Comparison of ENCODE assay signal across 19 cellular contexts in the genomic region with DNA sequence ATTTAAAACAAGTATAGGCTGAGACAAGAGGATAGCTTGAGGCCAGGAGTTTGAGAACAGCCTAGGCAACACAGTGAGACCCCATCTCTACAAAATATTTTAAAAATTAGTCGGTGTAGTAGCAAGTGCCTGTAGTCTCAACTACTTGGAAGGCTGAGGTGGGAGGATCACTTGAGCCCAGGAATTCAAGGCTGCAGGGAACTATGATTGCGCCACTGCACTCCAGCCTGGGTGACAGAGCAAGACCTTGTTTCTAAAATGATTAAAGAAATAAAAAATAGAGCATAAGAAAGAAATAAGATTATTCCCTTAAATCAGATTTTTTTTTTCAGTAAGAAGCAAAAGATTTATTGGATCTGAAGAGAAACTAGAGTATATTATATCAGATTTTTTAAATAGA. TPM values are rescaled to one million over a fixed set of nuclear protein-coding genes. Genes with fewer than 3 reads are reported as not detected.
DNase-seq lines count a peak whose midpoint lies in the region; FAIRE-seq and TF ChIP-seq lines count a peak whose summit lies in the region.
"Had no signal": no experiment of that assay in that cellular context is flagged by ENCODE, and none has a peak within 500 bp of the region (broad histone marks: within the 10 kb centered on the region; RNA-seq: fewer than 3 reads in every experiment).

No MANE protein-coding gene starts in this region.

- FAIRE-seq in GM12891 (lab: Jason Lieb, UNC), result no peak
- FAIRE-seq: A204.1, D721Med, H54, HTR-8/SVneo had no signal

- H3K4me1 ChIP-seq in adrenal gland (replicated peaks in 1 of 2) (no peaks in the 10 kb centered on the region), skeletal muscle tissue (ENCODE audit: control insufficient read depth in 3 of 3, insufficient read depth in 3 of 3, low read length in 3 of 3) (peaks cover 0 to 21% (median 7%) of the 10 kb centered on the region in 3 donors)
- H3K4me1 ChIP-seq: BE2C had no signal

- peaks cover 2% of the 10 kb centered on the region for H3K27me3 Mint-ChIP-seq in nephron progenitor cell (ENCODE audit: low read depth, poor library complexity)
- H3K27me3 Mint-ChIP-seq: CD4-positive, CD25-positive, alpha-beta regulatory T cell had no signal

- 45 to 65% (median 59%) methylated on average over 2 of the region's 2 CpGs for WGBS in adrenal gland, 4 donors

- no peaks in the 10 kb centered on the region for H3K27me3 ChIP-seq in adrenal gland
- no peaks in the 10 kb centered on the region for H3K27me3 ChIP-seq in skeletal muscle tissue (ENCODE audit: control insufficient read depth in 3 of 3, insufficient read depth in 3 of 3, low read length in 3 of 3)
- H3K27me3 ChIP-seq: BE2C had no signal

- TF ChIP-seq POLR2A in adrenal gland (IDR thresholded peaks at IDR 0.05) (no peak), GM12891 (IDR thresholded peaks at IDR 0.05; ENCODE audit: low read depth, low read length) (no peak)

- peak overlapping the region; percentile 66 for H3K27ac Mint-ChIP-seq in nephron progenitor cell
- H3K27ac Mint-ChIP-seq: CD4-positive, CD25-positive, alpha-beta regulatory T cell; GM23338 had no signal

- TF ChIP-seq CTCF in adrenal gland (IDR thresholded peaks at IDR 0.05) (no peak), nephron progenitor cell (IDR thresholded peaks at IDR 0.05) (no peak)

- peaks cover 12% of the 10 kb centered on the region for H3K36me3 Mint-ChIP-seq in nephron progenitor cell (ENCODE audit: low read depth)
- H3K36me3 Mint-ChIP-seq: CD4-positive, CD25-positive, alpha-beta regulatory T cell had no signal

- no peak overlapping the region for H3K9ac ChIP-seq in skeletal muscle tissue (ENCODE audit: low read depth in 1 of 3, low read length in 3 of 3)

- no peaks in the 10 kb centered on the region for H3K36me3 ChIP-seq in adrenal gland (replicated peaks in 1 of 2)
- peaks cover 16 to 21% (median 20%) of the 10 kb centered on the region in 3 donors for H3K36me3 ChIP-seq in skeletal muscle tissue (ENCODE audit: control insufficient read depth in 3 of 3, insufficient read depth in 3 of 3, low read length in 3 of 3)

- peaks cover 20% of the 10 kb centered on the region for H3K4me1 Mint-ChIP-seq in nephron progenitor cell

- no peak overlapping the region for H3K4me3 Mint-ChIP-seq in nephron progenitor cell
- H3K4me3 Mint-ChIP-seq: CD4-positive, CD25-positive, alpha-beta regulatory T cell; GM23338 had no signal

- H3K4me3 ChIP-seq in adrenal gland (no peak overlapping the region), skeletal muscle tissue (ENCODE audit: low read length in 3 of 3) (no peak overlapping the region)
- H3K4me3 ChIP-seq: GM23338 had no signal

- no peaks in the 10 kb centered on the region for H3K9me3 Mint-ChIP-seq in nephron progenitor cell
- H3K9me3 Mint-ChIP-seq: GM23338 had no signal

- H3K9me3 ChIP-seq in adrenal gland (replicated peaks in 1 of 3) (no peaks in the 10 kb centered on the region), skeletal muscle tissue (ENCODE audit: control insufficient read depth in 3 of 3, low read length in 3 of 3) (no peaks in the 10 kb centered on the region)
- H3K9me3 ChIP-seq: BE2C, Caco-2 had no signal

- intact Hi-C loops in adrenal gland (cut with DNase I), result no loop called here

- H3K27ac ChIP-seq in adrenal gland (no peak overlapping the region), skeletal muscle tissue (ENCODE audit: low read depth, low read length) (peak overlapping the region; percentile 12)

- DNase-seq in NCI-H226 (peak; percentile 28), adrenal gland (peak in 6 of 7 donors; percentile 44 to 70 (median 62)), nephron progenitor cell (no peak), NAMALWA (ENCODE audit: low spot score) (no peak), GM12891 (ENCODE audit: insufficient read length, low spot score) (no peak)
- DNase-seq in activated CD8-positive, alpha-beta memory T cell treated with anti-CD3 and anti-CD28 coated beads, Interleukin-2, amount 50 U/mL, for 4 hours, result no peak
- DNase-seq: ACHN; BE2C; C1 segment of cervical spinal cord; CD4-positive, CD25-positive, alpha-beta regulatory T cell; GDM1; HCEC 1CT had no signal

TF ChIP-seq in GM12891, 5 proteins besides CTCF, POLR2A, EP300 and RAD21:
- TF ChIP-seq TAF1 (IDR thresholded peaks at IDR 0.05; ENCODE audit: low read depth, low read length) (no peak), POLR2AphosphoS5 (IDR thresholded peaks at IDR 0.05; ENCODE audit: low read depth, low read length) (no peak), SPI1 (IDR thresholded peaks at IDR 0.05; ENCODE audit: low read depth, low read length) (no peak), PAX5 (IDR thresholded peaks at IDR 0.05; ENCODE audit: insufficient read depth, low read length, severe bottlenecking) (no peak), POU2F2 (IDR thresholded peaks at IDR 0.05; ENCODE audit: low read depth, low read length) (no peak)

RNA-seq across cellular contexts. Expression of a gene that starts 11.7 kb away (rescaled TPM):
- total RNA-seq in adrenal gland, result 10 to 100 TPM in 3 of 8 donors, 1 to 10 TPM in 5; 4.9 to 24.1 (median 8.9) TPM
- polyA plus RNA-seq in adrenal gland, result 1 to 10 TPM; 1.7 to 6.0 (median 3.5) TPM
- 10.4 TPM for total RNA-seq in skeletal muscle tissue
- polyA plus RNA-seq in GM12891 (2012; ENCODE audit: low read depth, missing spikeins), result 11.6 TPM

RNA-seq across cellular contexts. Expression of a gene that starts 33.2 kb away (rescaled TPM):
- 100 to 1,000 TPM in 1 of 8 donors, 10 to 100 TPM in 7; 67.2 to 106 (median 71.6) TPM for total RNA-seq in adrenal gland
- 10 to 100 TPM; 17.7 to 57.9 (median 17.8) TPM for polyA plus RNA-seq in adrenal gland
- total RNA-seq in skeletal muscle tissue, result 39.7 TPM
- polyA plus RNA-seq in GM12891 (2012; ENCODE audit: low read depth, missing spikeins), result 16.1 TPM

Comparison
In these comparisons a context has a peak if more than half of its experiments do, and no peak if none do; other contexts are left out.
1. DNase-seq: peak in NCI-H226 (single experiment) and adrenal gland (6 of 7); none in nephron progenitor cell (single experiment), NAMALWA (single experiment), activated CD8-positive, alpha-beta memory T cell treated with anti-CD3 and anti-CD28 coated beads, Interleukin-2, amount 50 U/mL, for 4 hours (single experiment) and GM12891 (single experiment).